16 cellular contexts compared by ENCODE assay signal in genomic region chr14:51319181-51319597, GRCh38.
DNase-seq lines count a peak whose midpoint lies in the region; TF ChIP-seq lines count a peak whose summit lies in the region.
"Had no signal": no experiment of that assay in that cellular context is flagged by ENCODE, and none has a peak within 500 bp of the region (broad histone marks: within the 10 kb centered on the region; RNA-seq: fewer than 3 reads in every experiment).

No MANE protein-coding gene starts in this region.

- DNase-seq in DMS79 (lab: John Stamatoyannopoulos, UW) (peak; percentile 61), NCI-H82 (lab: John Stamatoyannopoulos, UW) (peak; percentile 63), fibroblast of the aortic adventitia (ENCODE audit: low read depth) (peak; percentile 45), pons (ENCODE audit: low spot score) (peak; percentile 13), osteoblast (ENCODE audit: insufficient read length, low spot score, missing footprints) (no peak), ACHN (no peak), NAMALWA (ENCODE audit: low spot score) (no peak)
- no peak for DNase-seq in activated naive CD4-positive, alpha-beta T cell treated with anti-CD3 and anti-CD28 coated beads for 36 hours
- DNase-seq: activated B cell treated with CpG ODN at 0.5 μM for 24 hours; activated naive CD4-positive, alpha-beta T cell treated with anti-CD3 and anti-CD28 coated beads, Interleukin-2, amount 50 U/mL, for 16 hours; NCI-H1092 treated with DMSO at 0.1 percent for 48 hours; NCI-H345; stimulated activated naive CD4-positive, alpha-beta T cell treated with Interleukin-2 at 50 U/mL for 16 hours; T-cell had no signal

- CTCF ChIA-PET in activated naive CD4-positive, alpha-beta T cell treated with anti-CD3 and anti-CD28 coated beads for 36 hours (lab: Charles Lee): interaction anchor here (0.6 to 0.7 kb wide), 2 partner anchors 18 to 80 kb away, joined by 3 read pairs; no protein-coding TSS in a partner anchor

- in situ Hi-C loops in ACHN (cut with HindIII; ENCODE audit: low pct_ligation_motif_present, low pct_unique_long_range_greater_than_20kb, low sequenced_read_pairs): no loop called here

- H3K4me3 Mint-ChIP-seq in activated naive CD4-positive, alpha-beta T cell treated with anti-CD3 and anti-CD28 coated beads for 36 hours: no peak overlapping the region
- H3K4me3 Mint-ChIP-seq: activated B cell treated with CpG ODN at 0.5 μM for 24 hours, T-cell had no signal

- peaks cover 2% of the 10 kb centered on the region for H3K4me1 Mint-ChIP-seq in activated naive CD4-positive, alpha-beta T cell treated with anti-CD3 and anti-CD28 coated beads for 36 hours (ENCODE audit: low read depth)
- H3K4me1 Mint-ChIP-seq: activated B cell treated with CpG ODN at 0.5 μM for 24 hours, T-cell had no signal

- H3K9me3 Mint-ChIP-seq in activated naive CD4-positive, alpha-beta T cell treated with anti-CD3 and anti-CD28 coated beads for 36 hours: no peaks in the 10 kb centered on the region
- H3K9me3 Mint-ChIP-seq: activated B cell treated with CpG ODN at 0.5 μM for 24 hours, T-cell had no signal

- intact Hi-C loops in activated naive CD4-positive, alpha-beta T cell treated with anti-CD3 and anti-CD28 coated beads for 36 hours (cut with micrococcal nuclease): no loop called here

- H3K4me2 ChIP-seq in osteoblast (ENCODE audit: insufficient read depth, low read length): no peak overlapping the region
- H3K4me2 ChIP-seq: hepatocyte had no signal

- H3K27ac Mint-ChIP-seq in activated naive CD4-positive, alpha-beta T cell treated with anti-CD3 and anti-CD28 coated beads for 36 hours: no peak overlapping the region
- H3K27ac Mint-ChIP-seq: activated B cell treated with CpG ODN at 0.5 μM for 24 hours, T-cell had no signal

- H3K4me1 ChIP-seq in osteoblast (ENCODE audit: insufficient read depth, low read length): peaks cover 6% of the 10 kb centered on the region

- H3K27ac ChIP-seq in osteoblast (ENCODE audit: low read depth, low read length): no peak overlapping the region
- H3K27ac ChIP-seq: hepatocyte had no signal

- H3K36me3 ChIP-seq in osteoblast (ENCODE audit: insufficient read depth, low read length): no peaks in the 10 kb centered on the region

- no peaks in the 10 kb centered on the region for H3K36me3 Mint-ChIP-seq in activated naive CD4-positive, alpha-beta T cell treated with anti-CD3 and anti-CD28 coated beads for 36 hours (ENCODE audit: low read depth)
- H3K36me3 Mint-ChIP-seq: T-cell had no signal

- TF ChIP-seq CTCF in fibroblast of the aortic adventitia (IDR thresholded peaks at IDR 0.05; ENCODE audit: insufficient read depth, low read length) (no peak), osteoblast (IDR thresholded peaks at IDR 0.05; ENCODE audit: extremely low read depth, low read depth, low read length) (no peak)

- no peaks in the 10 kb centered on the region for H3K79me2 ChIP-seq in osteoblast (ENCODE audit: insufficient read depth, low read length)
- H3K79me2 ChIP-seq: hepatocyte had no signal

- peaks cover 3% of the 10 kb centered on the region for H3K27me3 Mint-ChIP-seq in activated naive CD4-positive, alpha-beta T cell treated with anti-CD3 and anti-CD28 coated beads for 36 hours (ENCODE audit: low read depth)

- H4K20me1 ChIP-seq in osteoblast (ENCODE audit: insufficient read depth, low read length): no peaks in the 10 kb centered on the region

- H3K27me3 ChIP-seq in osteoblast (ENCODE audit: insufficient read depth, low read length): no peaks in the 10 kb centered on the region
- H3K27me3 ChIP-seq: hepatocyte had no signal

- no peak overlapping the region for H3K4me3 ChIP-seq in fibroblast of the aortic adventitia (ENCODE audit: low read depth, low read length)
- no peak overlapping the region for H3K4me3 ChIP-seq in osteoblast (ENCODE audit: insufficient read depth, low read length)
- H3K4me3 ChIP-seq: hepatocyte, skin epidermis had no signal

- no peak overlapping the region for H2AFZ ChIP-seq in osteoblast (ENCODE audit: low read length)
- H2AFZ ChIP-seq: hepatocyte had no signal

- H3K9me3 ChIP-seq in osteoblast (ENCODE audit: low read depth, low read length): no peaks in the 10 kb centered on the region

Comparison
In these comparisons a context has a peak if more than half of its experiments do, and no peak if none do; other contexts are left out.
1. DNase-seq: peak in DMS79 (single experiment), NCI-H82 (single experiment), fibroblast of the aortic adventitia (single experiment) and pons (single experiment); none in activated naive CD4-positive, alpha-beta T cell treated with anti-CD3 and anti-CD28 coated beads for 36 hours (single experiment), osteoblast (single experiment), ACHN (single experiment) and NAMALWA (single experiment).